ENCODE assay signal across 18 cellular contexts in genomic region chr20:62560162-62560561, GRCh38.
"Had no signal": no experiment of that assay in that cellular context is flagged by ENCODE, and none has a peak within 500 bp of the region (broad histone marks: within the 10 kb centered on the region; RNA-seq: fewer than 3 reads in every experiment).

No MANE protein-coding gene starts in this region.

- H3K36me3 ChIP-seq: neutrophil, spleen, tibial artery, upper lobe of left lung, uterus had no signal

- H3K9me3 ChIP-seq: neutrophil, spleen, tibial artery, upper lobe of left lung, uterus had no signal

- H3K27me3 ChIP-seq: tibial artery, uterus had no signal

- H3K27ac ChIP-seq: dorsolateral prefrontal cortex, neutrophil, spleen, tibial artery, upper lobe of left lung, uterus had no signal

- DNase-seq: cortex of kidney; dorsolateral prefrontal cortex; effector CD8-positive, alpha-beta T cell; foreskin melanocyte; immature natural killer cell; left ventricle myocardium superior; mesenchymal stem cell; naive thymus-derived CD8-positive, alpha-beta T cell; spleen; stimulated activated CD4-positive, alpha-beta T cell treated with anti-CD3 and anti-CD28 coated beads, Interleukin-15, amount 100 ng/mL, for 24 hours; stimulated activated CD4-positive, alpha-beta T cell treated with anti-CD3 and anti-CD28 coated beads, Interleukin-1b, Interleukin-23, amount 100 ng/mL, for 48 hours; stimulated activated CD4-positive, alpha-beta T cell treated with anti-CD3 and anti-CD28 coated beads, Interleukin-4, amount 100 ng/mL, for 24 hours; tibial artery; upper lobe of left lung; uterus had no signal

- H3K4me1 ChIP-seq: tibial artery, upper lobe of left lung, uterus had no signal

- H3K4me3 ChIP-seq: dorsolateral prefrontal cortex, lung, spleen, tibial artery, upper lobe of left lung, uterus had no signal

- ATAC-seq: left ventricle myocardium superior; naive thymus-derived CD8-positive, alpha-beta T cell; stimulated activated memory B cell treated with anti-CD40 and anti-IgM and Interleukin-4, amounts not matched to agents 10 μg/mL and 1 μg/mL and 100 μg/mL, for 72 hours had no signal
